ENCODE assay signal across 19 cellular contexts in the genomic region with DNA sequence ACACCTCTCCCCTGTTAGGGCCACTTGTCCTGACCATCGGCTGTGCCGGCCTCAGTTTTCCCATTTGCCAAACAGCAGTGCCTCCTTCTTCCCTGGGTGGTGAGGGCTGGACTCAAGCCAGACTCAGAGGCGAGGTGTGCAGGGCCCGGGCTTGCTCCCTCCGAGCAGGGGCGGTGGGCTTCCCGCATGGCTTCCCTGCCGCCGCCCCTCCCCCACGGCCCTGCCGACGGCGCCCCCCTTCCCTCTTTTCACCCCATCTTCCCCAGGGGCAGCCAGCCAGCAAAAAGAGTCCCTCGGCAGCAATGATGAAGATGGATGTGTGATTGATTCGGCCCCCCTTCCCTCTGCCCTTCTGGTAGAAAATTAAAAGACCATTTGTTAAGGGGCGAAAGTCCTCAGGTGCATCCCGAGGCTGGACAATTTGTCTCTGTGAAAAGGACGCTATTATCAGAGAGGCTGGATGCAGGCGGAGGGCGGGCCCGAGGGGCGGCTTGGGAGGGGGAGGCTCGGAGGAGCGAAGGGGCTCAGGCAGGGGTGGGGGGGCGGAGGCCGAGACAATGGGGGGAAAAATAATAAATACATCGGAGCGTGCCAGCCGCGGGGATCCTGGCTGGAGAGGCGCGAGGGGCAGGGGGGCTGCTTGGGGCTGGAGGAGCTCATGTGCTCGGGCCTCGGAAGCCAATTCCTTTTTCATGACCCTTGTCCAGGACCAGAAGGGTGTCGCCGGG. TPM values are rescaled to one million over a fixed set of nuclear protein-coding genes. Genes with fewer than 3 reads are reported as not detected.
DNase-seq lines count a peak whose midpoint lies in the region; TF ChIP-seq lines count a peak whose summit lies in the region.
"Had no signal": no experiment of that assay in that cellular context is flagged by ENCODE, and none has a peak within 500 bp of the region (broad histone marks: within the 10 kb centered on the region; RNA-seq: fewer than 3 reads in every experiment).

No MANE protein-coding gene starts in this region.

- no peaks in the 10 kb centered on the region; the same call in 1 of the 2 replicates for H3K9me3 ChIP-seq in iPS-20b (ENCODE audit: insufficient read depth, low read depth, low read length)
- H3K9me3 ChIP-seq: BE2C had no signal

- peak overlapping the region; percentile 58; the same call in 1 of the 2 replicates for H3K4me3 ChIP-seq in iPS-20b (ENCODE audit: low read length)

- H3K27ac Mint-ChIP-seq in brain: peak overlapping the region in 1 of 5 experiments; percentile 94
- no peak overlapping the region for H3K27ac Mint-ChIP-seq in activated T-cell treated with anti-CD3 and anti-CD28 coated beads, Interleukin-2, amount 50 U/mL, for 24 hours
- H3K27ac Mint-ChIP-seq: CD4-positive, CD25-positive, alpha-beta regulatory T cell had no signal

- H3K36me3 ChIP-seq in iPS-20b (ENCODE audit: insufficient read depth, low read depth, low read length): no peaks in the 10 kb centered on the region
- H3K36me3 ChIP-seq: BE2C had no signal

- H3K9me3 Mint-ChIP-seq in brain: peaks cover 0 to 13% (median 2%) of the 10 kb centered on the region in 5 experiments
- H3K9me3 Mint-ChIP-seq in activated T-cell treated with anti-CD3 and anti-CD28 coated beads, Interleukin-2, amount 50 U/mL, for 24 hours: no peaks in the 10 kb centered on the region

- peaks cover 7% of the 10 kb centered on the region; the same call in 1 of the 2 replicates for H3K4me1 ChIP-seq in iPS-20b (ENCODE audit: insufficient read depth, low read length)
- H3K4me1 ChIP-seq: BE2C had no signal

- peaks cover 68% of the 10 kb centered on the region for H3K27me3 ChIP-seq in iPS-20b (ENCODE audit: insufficient read depth, low read length)

- H3K4me1 Mint-ChIP-seq in brain: peaks cover 28% of the 10 kb centered on the region
- peaks cover 3% of the 10 kb centered on the region for H3K4me1 Mint-ChIP-seq in activated T-cell treated with anti-CD3 and anti-CD28 coated beads, Interleukin-2, amount 50 U/mL, for 24 hours (ENCODE audit: low read depth)

- H3K36me3 Mint-ChIP-seq in brain: no peaks in the 10 kb centered on the region
- no peaks in the 10 kb centered on the region for H3K36me3 Mint-ChIP-seq in activated T-cell treated with anti-CD3 and anti-CD28 coated beads, Interleukin-2, amount 50 U/mL, for 24 hours (ENCODE audit: low read depth)
- H3K36me3 Mint-ChIP-seq: CD4-positive, CD25-positive, alpha-beta regulatory T cell had no signal

- peaks cover 78% of the 10 kb centered on the region for H3K27me3 Mint-ChIP-seq in brain
- H3K27me3 Mint-ChIP-seq in activated T-cell treated with anti-CD3 and anti-CD28 coated beads, Interleukin-2, amount 50 U/mL, for 24 hours: peaks cover 80% of the 10 kb centered on the region

- TF ChIP-seq CTCF in brain (conservative IDR thresholded peaks at IDR 0.05): no peak

- no peak overlapping the region for H3K27ac ChIP-seq in iPS-20b (ENCODE audit: low read length)

- peak overlapping the region; percentile 12; the same call in 1 of the 2 replicates for H3K9ac ChIP-seq in iPS-20b (ENCODE audit: low read depth, low read length)

- DNase-seq in NCI-H748 (lab: John Stamatoyannopoulos, UW; ENCODE audit: unreplicated experiment): peak; percentile 9
- DNase-seq in NCI-H748 treated with DMSO at 0.1 percent for 48 hours (lab: John Stamatoyannopoulos, UW): no peak
- DNase-seq in kidney tubule cell (ENCODE audit: low spot score): no peak
- no peak for DNase-seq in activated T-cell treated with anti-CD3 and anti-CD28 coated beads, Interleukin-2, amount 50 U/mL, for 24 hours
- no peak for DNase-seq in central memory CD4-positive, alpha-beta T cell
- DNase-seq: BE2C; CD4-positive, CD25-positive, alpha-beta regulatory T cell; COR-L47; DMS 273 treated with DMSO at 0.1 percent for 48 hours; DND-41; Karpas-422; NCI-H1092; NCI-H1694; NCI-H2081 treated with DMSO at 0.1 percent for 48 hours; NCI-H226; NCI-H524 treated with DMSO at 0.1 percent for 48 hours; NK-92 treated with Interleukin-12 subunit alpha and Interleukin-12 subunit beta, amount 100 ng/mL, for 24 hours had no signal

- H3K4me3 Mint-ChIP-seq in brain: peak overlapping the region in 3 of 5 experiments; percentile 40 to 67 (median 59)
- no peak overlapping the region for H3K4me3 Mint-ChIP-seq in activated T-cell treated with anti-CD3 and anti-CD28 coated beads, Interleukin-2, amount 50 U/mL, for 24 hours

RNA-seq across cellular contexts. Expression of gene LHX5, which starts 48.0 kb away (rescaled TPM):
- 0.10 TPM for polyA plus RNA-seq in brain (ENCODE audit: insufficient read depth, low read depth, low replicate concordance)
- polyA plus RNA-seq: CD4-positive, CD25-positive, alpha-beta regulatory T cell had no signal
